ENCODE assay signal across 1 cellular context in genomic region chr10:6279540-6280267, GRCh38.
TF ChIP-seq lines count a peak whose summit lies in the region.

No MANE protein-coding gene starts in this region.

TF ChIP-seq in HepG2, 621 proteins besides CTCF, POLR2A, EP300 and RAD21 (continued from another document and continues in another):
- TF ChIP-seq HNF1A (IDR thresholded peaks at IDR 0.05; ENCODE audit: low read depth) (peak; percentile 92), HNF1A (CRISPR knock-in tag; IDR thresholded peaks at IDR 0.05; ENCODE audit: borderline replicate concordance) (peak; percentile 94), TBX2 (CRISPR knock-in tag; IDR thresholded peaks at IDR 0.05; ENCODE audit: borderline replicate concordance) (peak; percentile 59; the same call in 1 of the 2 replicates), SP1 (IDR thresholded peaks at IDR 0.05) (no peak), SP1 (CRISPR knock-in tag; IDR thresholded peaks at IDR 0.05) (no peak), AHR (CRISPR knock-in tag; IDR thresholded peaks at IDR 0.05) (no peak), NFKB2 (CRISPR knock-in tag; IDR thresholded peaks at IDR 0.05; ENCODE audit: borderline replicate concordance) (no peak), ZNF776 (CRISPR knock-in tag; IDR thresholded peaks at IDR 0.05) (no peak), TEAD3 (CRISPR knock-in tag; optimal IDR thresholded peaks at IDR 0.05; ENCODE audit: borderline replicate concordance) (peak; percentile 98), ZNF772 (CRISPR knock-in tag; IDR thresholded peaks at IDR 0.05) (no peak; the same call in 1 of the 2 replicates), NFIB (CRISPR knock-in tag; IDR thresholded peaks at IDR 0.05; ENCODE audit: borderline replicate concordance) (no peak), ZNF775 (CRISPR knock-in tag; IDR thresholded peaks at IDR 0.05; ENCODE audit: borderline replicate concordance) (no peak), FIP1L1 (IDR thresholded peaks at IDR 0.05; ENCODE audit: borderline replicate concordance, insufficient read depth, low read depth, low read length) (no peak), HNRNPL (IDR thresholded peaks at IDR 0.05; ENCODE audit: low read depth, low read length) (no peak), ZNF792 (CRISPR knock-in tag; IDR thresholded peaks at IDR 0.05) (peak; percentile 84; the same call in 1 of the 2 replicates), ZFP36L2 (CRISPR knock-in tag; IDR thresholded peaks at IDR 0.05) (no peak), HMG20B (CRISPR knock-in tag; conservative IDR thresholded peaks at IDR 0.05) (peak; percentile 34; the same call in 1 of the 2 replicates), ZNF205 (CRISPR knock-in tag; IDR thresholded peaks at IDR 0.05) (peak; percentile 55), ZNF501 (CRISPR knock-in tag; IDR thresholded peaks at IDR 0.05) (no peak), POLR2G (IDR thresholded peaks at IDR 0.05; ENCODE audit: low read depth, low read length) (no peak), ZNF784 (CRISPR knock-in tag; IDR thresholded peaks at IDR 0.05; ENCODE audit: borderline replicate concordance) (no peak), CEBPZ (IDR thresholded peaks at IDR 0.05; ENCODE audit: low read length) (no peak), ZNF24 (IDR thresholded peaks at IDR 0.05) (no peak), ZBTB1 (CRISPR knock-in tag; IDR thresholded peaks at IDR 0.05; ENCODE audit: borderline replicate concordance) (no peak), ZNF224 (CRISPR knock-in tag; IDR thresholded peaks at IDR 0.05) (no peak), SIX1 (CRISPR knock-in tag; IDR thresholded peaks at IDR 0.05; ENCODE audit: borderline replicate concordance) (0 out of 2 replicates have a peak, but pooled peaks have one; percentile 29), ZC3H4 (CRISPR knock-in tag; IDR thresholded peaks at IDR 0.05; ENCODE audit: borderline replicate concordance) (no peak), ZNF629 (CRISPR knock-in tag; conservative IDR thresholded peaks at IDR 0.05) (no peak), ATF2 (CRISPR knock-in tag; IDR thresholded peaks at IDR 0.05) (peak; percentile 31; the same call in 1 of the 2 replicates), ZNF260 (CRISPR knock-in tag; IDR thresholded peaks at IDR 0.05; ENCODE audit: borderline replicate concordance, low read depth) (no peak), SRF (IDR thresholded peaks at IDR 0.05; ENCODE audit: low read depth, low read length) (no peak), MEF2D (CRISPR knock-in tag; IDR thresholded peaks at IDR 0.05) (peak; percentile 71; the same call in 1 of the 2 replicates), HOXA7 (CRISPR knock-in tag; IDR thresholded peaks at IDR 0.05) (no peak), GABPA (IDR thresholded peaks at IDR 0.05; ENCODE audit: low read depth, low read length) (no peak), GABPA (CRISPR knock-in tag; IDR thresholded peaks at IDR 0.05; ENCODE audit: low read depth) (peak; percentile 44), ZNF263 (CRISPR knock-in tag; IDR thresholded peaks at IDR 0.05) (0 out of 2 replicates have a peak, but pooled peaks have one; percentile 11), FOXK2 (IDR thresholded peaks at IDR 0.05) (no peak), MIER2 (CRISPR knock-in tag; IDR thresholded peaks at IDR 0.05) (no peak), KDM2A (CRISPR knock-in tag; IDR thresholded peaks at IDR 0.05; ENCODE audit: borderline replicate concordance, low read depth) (peak; percentile 54; the same call in 1 of the 2 replicates), ZNF616 (CRISPR knock-in tag; IDR thresholded peaks at IDR 0.05; ENCODE audit: low read depth) (no peak), NFE2 (CRISPR knock-in tag; IDR thresholded peaks at IDR 0.05) (0 out of 2 replicates have a peak, but pooled peaks have one; percentile 36), ZNF431 (CRISPR knock-in tag; IDR thresholded peaks at IDR 0.05; ENCODE audit: borderline replicate concordance, low read depth) (no peak), CHD2 (IDR thresholded peaks at IDR 0.05; ENCODE audit: low read depth, low read length) (no peak), ZBTB37 (CRISPR knock-in tag; IDR thresholded peaks at IDR 0.05) (no peak; the same call in 1 of the 2 replicates)
- TF ChIP-seq, protein P1, sequence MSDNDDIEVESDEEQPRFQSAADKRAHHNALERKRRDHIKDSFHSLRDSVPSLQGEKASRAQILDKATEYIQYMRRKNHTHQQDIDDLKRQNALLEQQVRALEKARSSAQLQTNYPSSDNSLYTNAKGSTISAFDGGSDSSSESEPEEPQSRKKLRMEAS (IDR thresholded peaks at IDR 0.05) = peak; percentile 85
- TF ChIP-seq, protein P2, sequence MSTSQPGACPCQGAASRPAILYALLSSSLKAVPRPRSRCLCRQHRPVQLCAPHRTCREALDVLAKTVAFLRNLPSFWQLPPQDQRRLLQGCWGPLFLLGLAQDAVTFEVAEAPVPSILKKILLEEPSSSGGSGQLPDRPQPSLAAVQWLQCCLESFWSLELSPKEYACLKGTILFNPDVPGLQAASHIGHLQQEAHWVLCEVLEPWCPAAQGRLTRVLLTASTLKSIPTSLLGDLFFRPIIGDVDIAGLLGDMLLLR (CRISPR knock-in tag; IDR thresholded peaks at IDR 0.05) = no peak
- TF ChIP-seq, protein P3, sequence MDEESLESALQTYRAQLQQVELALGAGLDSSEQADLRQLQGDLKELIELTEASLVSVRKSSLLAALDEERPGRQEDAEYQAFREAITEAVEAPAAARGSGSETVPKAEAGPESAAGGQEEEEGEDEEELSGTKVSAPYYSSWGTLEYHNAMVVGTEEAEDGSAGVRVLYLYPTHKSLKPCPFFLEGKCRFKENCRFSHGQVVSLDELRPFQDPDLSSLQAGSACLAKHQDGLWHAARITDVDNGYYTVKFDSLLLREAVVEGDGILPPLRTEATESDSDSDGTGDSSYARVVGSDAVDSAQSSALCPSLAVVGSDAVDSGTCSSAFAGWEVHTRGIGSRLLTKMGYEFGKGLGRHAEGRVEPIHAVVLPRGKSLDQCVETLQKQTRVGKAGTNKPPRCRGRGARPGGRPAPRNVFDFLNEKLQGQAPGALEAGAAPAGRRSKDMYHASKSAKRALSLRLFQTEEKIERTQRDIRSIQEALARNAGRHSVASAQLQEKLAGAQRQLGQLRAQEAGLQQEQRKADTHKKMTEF (CRISPR knock-in tag; IDR thresholded peaks at IDR 0.05) = peak; percentile 78; the same call in 1 of the 2 replicates
- TF ChIP-seq, protein P4, sequence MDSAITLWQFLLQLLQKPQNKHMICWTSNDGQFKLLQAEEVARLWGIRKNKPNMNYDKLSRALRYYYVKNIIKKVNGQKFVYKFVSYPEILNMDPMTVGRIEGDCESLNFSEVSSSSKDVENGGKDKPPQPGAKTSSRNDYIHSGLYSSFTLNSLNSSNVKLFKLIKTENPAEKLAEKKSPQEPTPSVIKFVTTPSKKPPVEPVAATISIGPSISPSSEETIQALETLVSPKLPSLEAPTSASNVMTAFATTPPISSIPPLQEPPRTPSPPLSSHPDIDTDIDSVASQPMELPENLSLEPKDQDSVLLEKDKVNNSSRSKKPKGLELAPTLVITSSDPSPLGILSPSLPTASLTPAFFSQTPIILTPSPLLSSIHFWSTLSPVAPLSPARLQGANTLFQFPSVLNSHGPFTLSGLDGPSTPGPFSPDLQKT (CRISPR knock-in tag; IDR thresholded peaks at IDR 0.05; ENCODE audit: borderline replicate concordance) = no peak
- TF ChIP-seq, protein P5, sequence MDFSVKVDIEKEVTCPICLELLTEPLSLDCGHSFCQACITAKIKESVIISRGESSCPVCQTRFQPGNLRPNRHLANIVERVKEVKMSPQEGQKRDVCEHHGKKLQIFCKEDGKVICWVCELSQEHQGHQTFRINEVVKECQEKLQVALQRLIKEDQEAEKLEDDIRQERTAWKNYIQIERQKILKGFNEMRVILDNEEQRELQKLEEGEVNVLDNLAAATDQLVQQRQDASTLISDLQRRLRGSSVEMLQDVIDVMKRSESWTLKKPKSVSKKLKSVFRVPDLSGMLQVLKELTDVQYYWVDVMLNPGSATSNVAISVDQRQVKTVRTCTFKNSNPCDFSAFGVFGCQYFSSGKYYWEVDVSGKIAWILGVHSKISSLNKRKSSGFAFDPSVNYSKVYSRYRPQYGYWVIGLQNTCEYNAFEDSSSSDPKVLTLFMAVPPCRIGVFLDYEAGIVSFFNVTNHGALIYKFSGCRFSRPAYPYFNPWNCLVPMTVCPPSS (IDR thresholded peaks at IDR 0.05) = no peak
- TF ChIP-seq, protein P6, sequence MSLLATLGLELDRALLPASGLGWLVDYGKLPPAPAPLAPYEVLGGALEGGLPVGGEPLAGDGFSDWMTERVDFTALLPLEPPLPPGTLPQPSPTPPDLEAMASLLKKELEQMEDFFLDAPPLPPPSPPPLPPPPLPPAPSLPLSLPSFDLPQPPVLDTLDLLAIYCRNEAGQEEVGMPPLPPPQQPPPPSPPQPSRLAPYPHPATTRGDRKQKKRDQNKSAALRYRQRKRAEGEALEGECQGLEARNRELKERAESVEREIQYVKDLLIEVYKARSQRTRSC (CRISPR knock-in tag; IDR thresholded peaks at IDR 0.05; ENCODE audit: low read depth) = no peak
